ENCODE assay signal across 10 cellular contexts in the genomic region with DNA sequence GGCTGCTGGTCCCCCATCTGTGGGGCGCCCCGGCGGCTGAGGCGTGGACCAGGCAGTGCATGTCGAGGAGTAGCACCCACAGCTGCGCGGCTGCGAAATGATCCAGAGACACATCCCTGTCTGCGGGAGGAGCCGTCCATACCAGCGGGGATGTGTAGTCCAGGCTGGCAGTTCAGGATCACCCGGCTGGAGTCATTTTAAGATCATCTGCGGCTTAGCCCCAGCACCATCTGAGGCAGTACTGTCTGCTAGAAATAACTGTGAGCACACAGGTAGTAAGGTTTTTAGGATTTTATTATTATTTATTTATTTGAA. TPM values are rescaled to one million over a fixed set of nuclear protein-coding genes. Genes with fewer than 3 reads are reported as not detected.
DNase-seq lines count a peak whose midpoint lies in the region; FAIRE-seq and TF ChIP-seq lines count a peak whose summit lies in the region.
"Had no signal": no experiment of that assay in that cellular context is flagged by ENCODE, and none has a peak within 500 bp of the region (broad histone marks: within the 10 kb centered on the region; RNA-seq: fewer than 3 reads in every experiment).

No MANE protein-coding gene starts in this region.

- H3K4me1 ChIP-seq in Peyer's patch (peaks cover 0 to 57% (median 21%) of the 10 kb centered on the region in 4 donors), small intestine (ENCODE audit: control insufficient read depth in 2 of 2, insufficient read depth in 1 of 2, low read depth in 1 of 2, low read length in 1 of 2) (peaks cover 3% of the 10 kb centered on the region in 2 donors), A673 (ENCODE audit: insufficient read depth, low read length, poor library complexity, severe bottlenecking) (peaks cover 17% of the 10 kb centered on the region)

- intact Hi-C loops in A673 (cut with micrococcal nuclease; ENCODE audit: unreplicated experiment), result no loop called here

- POLR2A ChIA-PET in A673 (lab: Charles Lee; ENCODE audit: low non-redundant PET), result no interaction called here

- peaks cover 0 to 16% (median 0%) of the 10 kb centered on the region in 3 donors for H3K36me3 ChIP-seq in Peyer's patch
- peaks cover 0 to 4% of the 10 kb centered on the region in 2 donors for H3K36me3 ChIP-seq in small intestine (ENCODE audit: control insufficient read depth in 2 of 2, insufficient read depth in 2 of 2, low read length in 2 of 2)
- H3K36me3 ChIP-seq in A673 (ENCODE audit: insufficient read depth, low read length, poor library complexity, severe bottlenecking), result peaks cover 16% of the 10 kb centered on the region

- CTCF ChIA-PET in A673 (lab: Charles Lee), result no interaction called here

- DNase-seq in Peyer's patch, result no peak
- DNase-seq in epithelial cell of prostate (ENCODE audit: low read depth, low spot score), result no peak
- DNase-seq in small intestine, result peak; percentile 28
- no peak for DNase-seq in A673 (ENCODE audit: low spot score)
- no peak for DNase-seq in occipital lobe (lab: John Stamatoyannopoulos, UW)
- DNase-seq in cortex of kidney (lab: John Stamatoyannopoulos, UW), result no peak
- DNase-seq: GOT3; stimulated activated CD4-positive, alpha-beta T cell treated with anti-CD3 and anti-CD28 coated beads, Interleukin-2, amount 100 ng/mL, for 48 hours; stimulated activated naive CD4-positive, alpha-beta T cell had no signal

- no TSS peak for BruUV-seq in A673 (replicated peaks; lab: Mats Ljungman, UMichigan)

- H3K9me3 ChIP-seq in Peyer's patch, result no peaks in the 10 kb centered on the region
- no peaks in the 10 kb centered on the region for H3K9me3 ChIP-seq in small intestine (ENCODE audit: control insufficient read depth, low read depth)
- H3K9me3 ChIP-seq in A673 (ENCODE audit: low read depth, low read length, poor library complexity, severe bottlenecking), result no peaks in the 10 kb centered on the region

- FAIRE-seq in small intestine (lab: Jason Lieb, UNC), result no peak

- H3K4me3 ChIP-seq in Peyer's patch, result peak overlapping the region in 3 of 4 donors; percentile 13 to 59 (median 49)
- H3K4me3 ChIP-seq in small intestine (ENCODE audit: low read depth in 1 of 2, low read length in 2 of 2), result peak overlapping the region; percentile 9 to 61
- no peak overlapping the region for H3K4me3 ChIP-seq in A673 (ENCODE audit: low read depth, low read length, poor library complexity, severe bottlenecking)
- H3K4me3 ChIP-seq: SK-N-MC had no signal

- H3K27me3 ChIP-seq in Peyer's patch (no peaks in the 10 kb centered on the region), small intestine (ENCODE audit: control insufficient read depth in 2 of 2, insufficient read depth in 2 of 2, low read length in 2 of 2) (no peaks in the 10 kb centered on the region), A673 (replicated peaks; ENCODE audit: insufficient read depth, low read depth, low read length, poor library complexity) (no peaks in the 10 kb centered on the region)

- 20 to 82% (median 38%) methylated on average over 13 of the region's 13 CpGs for whole genome bisulfite sequencing in small intestine, 3 donors

- TF ChIP-seq CTCF in Peyer's patch (IDR thresholded peaks at IDR 0.05) (no peak), A673 (conservative IDR thresholded peaks at IDR 0.05; ENCODE audit: low read depth, low read length) (no peak)

- no peak for TF ChIP-seq POLR2A in Peyer's patch (IDR thresholded peaks at IDR 0.05)

- H3K27ac ChIP-seq in Peyer's patch (peak overlapping the region; percentile 38 to 98 (median 83)), epithelial cell of prostate (peak overlapping the region; percentile 61), small intestine (ENCODE audit: low read depth in 1 of 2, low read length in 1 of 2) (peak overlapping the region; percentile 92 to 98), A673 (ENCODE audit: low read depth, low read length, poor library complexity, severe bottlenecking) (no peak overlapping the region)
- H3K27ac ChIP-seq: SK-N-MC had no signal

RNA-seq across cellular contexts. Expression of a gene that starts 3.1 kb away (rescaled TPM):
- total RNA-seq in Peyer's patch, result 10 to 100 TPM; 18.2 to 33.3 (median 23.8) TPM
- 10 to 100 TPM; 10.4 to 38.1 (median 35.8) TPM for polyA plus RNA-seq in small intestine
- 14.1 and 18.0 TPM in 2 replicates for total RNA-seq in A673 (2021)
- total RNA-seq in occipital lobe, result 1.2 TPM

RNA-seq across cellular contexts. Expression of a gene that starts 3.1 kb away (rescaled TPM):
- total RNA-seq in Peyer's patch, result 10 to 100 TPM; 45.4 to 62.6 (median 57.0) TPM
- 10 to 100 TPM; 31.3 to 39.4 (median 36.9) TPM for polyA plus RNA-seq in small intestine
- 88.4 and 98.8 TPM in 2 replicates for total RNA-seq in A673 (2021)
- total RNA-seq in occipital lobe, result 11.1 TPM

RNA-seq across cellular contexts. Expression of a gene that starts 23.0 kb away (rescaled TPM):
- total RNA-seq in Peyer's patch (10 to 100 TPM; 52.0 to 95.9 (median 68.4) TPM), A673 (2021) (56.9 and 60.0 TPM in 2 replicates), occipital lobe (50.5 TPM)
- 10 to 100 TPM; 52.6 to 79.6 (median 71.3) TPM for polyA plus RNA-seq in small intestine

RNA-seq across cellular contexts. Expression of a gene that starts 32.7 kb away (rescaled TPM):
- total RNA-seq in Peyer's patch (100 to 1,000 TPM in 2 of 4 donors, 10 to 100 TPM in 2; 54.5 to 250 (median 103) TPM), A673 (2021) (108 and 118 TPM in 2 replicates), occipital lobe (38.2 TPM)
- polyA plus RNA-seq in small intestine, result 10 to 100 TPM; 31.3 to 52.8 (median 35.7) TPM

RNA-seq across cellular contexts. Expression of a gene that starts 44.9 kb away (rescaled TPM):
- total RNA-seq in Peyer's patch (10 to 100 TPM; 10.3 to 18.2 (median 14.8) TPM), A673 (2021) (46.8 and 49.1 TPM in 2 replicates), occipital lobe (3.3 TPM)
- polyA plus RNA-seq in small intestine, result 10 to 100 TPM in 2 of 3 donors, 1 to 10 TPM in 1; 7.8 to 14.6 (median 13.3) TPM
